Comparison of ENCODE assay signal across 1 cellular context in genomic region chr19:35409191-35409590, GRCh38.
TF ChIP-seq lines count a peak whose summit lies in the region.

No MANE protein-coding gene starts in this region.

TF ChIP-seq in K562, 482 proteins besides CTCF, POLR2A, EP300 and RAD21:
- no peak for TF ChIP-seq RNF219 (CRISPR knock-in tag; IDR thresholded peaks at IDR 0.05)
- peak; percentile 32; the same call in 1 of the 2 replicates for TF ChIP-seq ZNF512 (tag; IDR thresholded peaks at IDR 0.05)
- peak; percentile 30; the same call in 1 of the 2 replicates for TF ChIP-seq FOXJ2 (tag; IDR thresholded peaks at IDR 0.05)
- no peak for TF ChIP-seq PYGO2 (tag; IDR thresholded peaks at IDR 0.05)
TF ChIP-seq in K562: peak in this region for 2.
